In genomic region chr19:19592690-19593089, GRCh38 we compare ENCODE assay signal across 1 cellular context.
TF ChIP-seq lines count a peak whose summit lies in the region.

No MANE protein-coding gene starts in this region.

TF ChIP-seq in H1, 55 proteins besides CTCF, POLR2A, EP300 and RAD21:
- TF ChIP-seq FOSL1 (IDR thresholded peaks at IDR 0.05; ENCODE audit: insufficient read depth, low read depth, low read length) = no peak
- no peak for TF ChIP-seq RXRA (IDR thresholded peaks at IDR 0.05; ENCODE audit: insufficient read depth, low read depth, low read length)
- TF ChIP-seq SUZ12 (IDR thresholded peaks at IDR 0.05; ENCODE audit: low read length) = no peak
- TF ChIP-seq CHD7 (IDR thresholded peaks at IDR 0.05; ENCODE audit: insufficient replicate concordance, low read length) = no peak
- no peak for TF ChIP-seq PHF8 (conservative IDR thresholded peaks at IDR 0.05; ENCODE audit: low read depth, low read length)
- TF ChIP-seq NANOG (IDR thresholded peaks at IDR 0.05; ENCODE audit: insufficient read depth, low read depth, low read length, poor library complexity, severe bottlenecking) = no peak
- TF ChIP-seq EGR1 (IDR thresholded peaks at IDR 0.05; ENCODE audit: borderline replicate concordance, low read depth, low read length) = no peak
- TF ChIP-seq HDAC6 (IDR thresholded peaks at IDR 0.05; ENCODE audit: low read depth, low read length) = no peak
- no peak for TF ChIP-seq ATF2 (IDR thresholded peaks at IDR 0.05; ENCODE audit: low read length)
- TF ChIP-seq HDAC2 (IDR thresholded peaks at IDR 0.05; ENCODE audit: borderline replicate concordance in 1 of 2, low read depth in 2 of 2, low read length in 2 of 2) = no peak
- TF ChIP-seq SP2 (IDR thresholded peaks at IDR 0.05; ENCODE audit: low read length) = no peak
- no peak for TF ChIP-seq CHD1 (IDR thresholded peaks at IDR 0.05; ENCODE audit: low read depth, low read length)
- TF ChIP-seq CBX5 (IDR thresholded peaks at IDR 0.05; ENCODE audit: low read depth, low read length) = no peak
- TF ChIP-seq CTBP2 (IDR thresholded peaks at IDR 0.05; ENCODE audit: borderline replicate concordance, insufficient read depth, insufficient read length, low read length) = no peak
- TF ChIP-seq TCF12 (IDR thresholded peaks at IDR 0.05; ENCODE audit: low read depth, low read length) = no peak
- no peak for TF ChIP-seq CREB1 (IDR thresholded peaks at IDR 0.05)
